Comparison of ENCODE assay signal across 27 cellular contexts in genomic region chr9:73411494-73411893, GRCh38.
"Had no signal": no experiment of that assay in that cellular context is flagged by ENCODE, and none has a peak within 500 bp of the region (broad histone marks: within the 10 kb centered on the region; RNA-seq: fewer than 3 reads in every experiment).

No MANE protein-coding gene starts in this region.

- H3K27ac ChIP-seq: testis, transverse colon had no signal

- H3K27me3 ChIP-seq: testis, transverse colon had no signal

- H3K4me3 Mint-ChIP-seq: activated CD4-positive, alpha-beta memory T cell treated with anti-CD3 and anti-CD28 coated beads, Interleukin-2, amount 10 ng/mL, durations not matched to agents 7 days and 5 days; activated CD4-positive, alpha-beta T cell treated with anti-CD3 and anti-CD28 coated beads, Interleukin-2, amount 10 ng/mL, durations not matched to agents 7 days and 5 days; activated naive CD4-positive, alpha-beta T cell treated with anti-CD3 and anti-CD28 coated beads, Interleukin-2, amount 50 U/mL, for 24 hours; activated naive CD8-positive, alpha-beta T cell treated with anti-CD3 and anti-CD28 coated beads, Interleukin-2, amount 50 U/mL, for 24 hours; activated T-cell treated with anti-CD3 and anti-CD28 coated beads, Interleukin-2, amount 50 U/mL, for 4 hours; activated T-helper 17 cell treated with anti-CD3 and anti-CD28 coated beads, Interleukin-2, amount 50 U/mL, for 72 hours; central memory CD8-positive, alpha-beta T cell; naive thymus-derived CD4-positive, alpha-beta T cell had no signal

- H3K4me1 ChIP-seq: testis, transverse colon had no signal

- H3K27ac Mint-ChIP-seq: activated CD4-positive, alpha-beta memory T cell treated with anti-CD3 and anti-CD28 coated beads, Interleukin-2, amount 10 ng/mL, durations not matched to agents 7 days and 5 days; activated CD4-positive, alpha-beta T cell treated with anti-CD3 and anti-CD28 coated beads, Interleukin-2, amount 10 ng/mL, durations not matched to agents 7 days and 5 days; activated naive CD4-positive, alpha-beta T cell treated with anti-CD3 and anti-CD28 coated beads, Interleukin-2, amount 50 U/mL, for 24 hours; activated naive CD8-positive, alpha-beta T cell treated with anti-CD3 and anti-CD28 coated beads, Interleukin-2, amount 50 U/mL, for 24 hours; activated T-helper 17 cell treated with anti-CD3 and anti-CD28 coated beads, Interleukin-2, amount 50 U/mL, for 72 hours; naive thymus-derived CD4-positive, alpha-beta T cell had no signal

- ATAC-seq: activated naive CD8-positive, alpha-beta T cell treated with anti-CD3 and anti-CD28 coated beads, Interleukin-2, amount 50 U/mL, for 24 hours; activated T-cell treated with anti-CD3 and anti-CD28 coated beads, Interleukin-2, amount 50 U/mL, for 4 hours; activated T-helper 17 cell treated with anti-CD3 and anti-CD28 coated beads, Interleukin-2, amount 50 U/mL, for 72 hours; left colon; naive thymus-derived CD4-positive, alpha-beta T cell; right cardiac atrium had no signal

- H3K9me3 ChIP-seq: testis, transverse colon had no signal

- DNase-seq: activated CD4-positive, alpha-beta memory T cell treated with anti-CD3 and anti-CD28 coated beads, Interleukin-2, amount 10 ng/mL, durations not matched to agents 7 days and 5 days; activated CD4-positive, alpha-beta T cell treated with anti-CD3 and anti-CD28 coated beads for 1 hour; activated CD4-positive, alpha-beta T cell treated with anti-CD3 and anti-CD28 coated beads, Interleukin-2, amount 10 ng/mL, durations not matched to agents 7 days and 5 days; activated gamma-delta T cell treated with Interleukin-2 at 50 U/mL for 16 hours; activated naive CD8-positive, alpha-beta T cell treated with anti-CD3 and anti-CD28 coated beads, Interleukin-2, amount 50 U/mL, for 24 hours; activated T-cell treated with anti-CD3 and anti-CD28 coated beads, Interleukin-2, amount 50 U/mL, for 4 hours; amygdala; dermis blood vessel endothelial cell; effector CD4-positive, alpha-beta T cell; left colon; mammary epithelial cell; midbrain; naive thymus-derived CD4-positive, alpha-beta T cell; posterior cingulate gyrus; right cardiac atrium; stimulated activated CD4-positive, alpha-beta T cell treated with anti-CD3 and anti-CD28 coated beads, Interleukin-15, amount 100 ng/mL, for 24 hours; stimulated activated CD4-positive, alpha-beta T cell treated with anti-CD3 and anti-CD28 coated beads, Interleukin-2, amount 100 ng/mL, for 24 hours; stimulated activated naive CD4-positive, alpha-beta T cell; testis; transverse colon had no signal

- H3K36me3 Mint-ChIP-seq: activated naive CD4-positive, alpha-beta T cell treated with anti-CD3 and anti-CD28 coated beads, Interleukin-2, amount 50 U/mL, for 24 hours; naive thymus-derived CD4-positive, alpha-beta T cell had no signal

- FAIRE-seq: colon, endometrium, frontal cortex, keratinocyte had no signal

- H3K4me3 ChIP-seq: testis, transverse colon had no signal

- H3K4me1 Mint-ChIP-seq: activated CD4-positive, alpha-beta memory T cell treated with anti-CD3 and anti-CD28 coated beads, Interleukin-2, amount 10 ng/mL, durations not matched to agents 7 days and 5 days; activated CD4-positive, alpha-beta T cell treated with anti-CD3 and anti-CD28 coated beads, Interleukin-2, amount 10 ng/mL, durations not matched to agents 7 days and 5 days; activated naive CD4-positive, alpha-beta T cell treated with anti-CD3 and anti-CD28 coated beads, Interleukin-2, amount 50 U/mL, for 24 hours; activated naive CD8-positive, alpha-beta T cell treated with anti-CD3 and anti-CD28 coated beads, Interleukin-2, amount 50 U/mL, for 24 hours; activated T-helper 17 cell treated with anti-CD3 and anti-CD28 coated beads, Interleukin-2, amount 50 U/mL, for 72 hours; central memory CD8-positive, alpha-beta T cell; naive thymus-derived CD4-positive, alpha-beta T cell had no signal

- H3K9me3 Mint-ChIP-seq: activated CD4-positive, alpha-beta memory T cell treated with anti-CD3 and anti-CD28 coated beads, Interleukin-2, amount 10 ng/mL, durations not matched to agents 7 days and 5 days; activated CD4-positive, alpha-beta T cell treated with anti-CD3 and anti-CD28 coated beads, Interleukin-2, amount 10 ng/mL, durations not matched to agents 7 days and 5 days; activated naive CD4-positive, alpha-beta T cell treated with anti-CD3 and anti-CD28 coated beads, Interleukin-2, amount 50 U/mL, for 24 hours; activated naive CD8-positive, alpha-beta T cell treated with anti-CD3 and anti-CD28 coated beads, Interleukin-2, amount 50 U/mL, for 24 hours; central memory CD8-positive, alpha-beta T cell had no signal

- H3K27me3 Mint-ChIP-seq: activated CD4-positive, alpha-beta memory T cell treated with anti-CD3 and anti-CD28 coated beads, Interleukin-2, amount 10 ng/mL, durations not matched to agents 7 days and 5 days; activated CD4-positive, alpha-beta T cell treated with anti-CD3 and anti-CD28 coated beads, Interleukin-2, amount 10 ng/mL, durations not matched to agents 7 days and 5 days; activated naive CD4-positive, alpha-beta T cell treated with anti-CD3 and anti-CD28 coated beads, Interleukin-2, amount 50 U/mL, for 24 hours; activated naive CD8-positive, alpha-beta T cell treated with anti-CD3 and anti-CD28 coated beads, Interleukin-2, amount 50 U/mL, for 24 hours; activated T-helper 17 cell treated with anti-CD3 and anti-CD28 coated beads, Interleukin-2, amount 50 U/mL, for 72 hours; central memory CD8-positive, alpha-beta T cell; naive thymus-derived CD4-positive, alpha-beta T cell had no signal

- H3K36me3 ChIP-seq: transverse colon had no signal
